ENCODE assay signal across 17 cellular contexts in the genomic region with DNA sequence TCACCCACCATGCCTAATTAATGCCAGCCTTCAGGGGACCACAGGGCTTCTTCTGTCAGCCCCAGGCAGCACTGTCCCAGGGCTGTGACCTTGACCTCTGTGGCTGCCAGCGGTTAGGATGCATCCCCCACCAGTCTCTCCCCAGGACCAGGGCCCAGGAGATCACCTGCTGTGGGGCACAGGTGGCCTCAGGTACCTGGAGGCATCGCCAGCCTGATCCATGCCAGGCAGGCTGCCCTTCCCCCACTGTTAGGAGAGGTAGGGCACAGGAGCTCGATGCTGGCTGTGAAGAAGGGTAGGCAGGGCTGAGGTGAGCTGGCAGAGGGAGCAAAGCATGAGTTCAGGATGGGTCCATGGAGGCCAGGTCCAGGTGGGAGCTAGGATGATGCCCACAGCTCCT. TPM values are rescaled to one million over a fixed set of nuclear protein-coding genes. Genes with fewer than 3 reads are reported as not detected.
DNase-seq lines count a peak whose midpoint lies in the region; ATAC-seq, FAIRE-seq and TF ChIP-seq lines count a peak whose summit lies in the region.
"Had no signal": no experiment of that assay in that cellular context is flagged by ENCODE, and none has a peak within 500 bp of the region (broad histone marks: within the 10 kb centered on the region; RNA-seq: fewer than 3 reads in every experiment).

No MANE protein-coding gene starts in this region.

- peaks cover 0 to 2% of the 10 kb centered on the region in 2 donors for H3K36me3 ChIP-seq in kidney (ENCODE audit: control insufficient read depth in 1 of 2, insufficient read depth in 2 of 2, low read length in 2 of 2)

- no peak for DNase-seq in stimulated activated naive CD8-positive, alpha-beta T cell treated with anti-CD3 and anti-CD28 coated beads, Interleukin-15, Interleukin-2, amounts not matched to agents 100 U/mL and 50 U/mL, for 24 hours
- DNase-seq in kidney = peak; percentile 75
- no peak for DNase-seq in AG20443 (ENCODE audit: low spot score)
- DNase-seq in activated effector memory CD4-positive, alpha-beta T cell treated with anti-CD3 and anti-CD28 coated beads, Interleukin-2, amount 50 U/mL, for 16 hours = no peak
- no peak for DNase-seq in COLO829 (ENCODE audit: low spot score)
- DNase-seq in NCI-H187 treated with DMSO at 0.1 percent for 48 hours (lab: John Stamatoyannopoulos, UW) = no peak
- DNase-seq: activated B cell treated with CpG ODN at 0.5 μM for 24 hours; activated T-cell treated with anti-CD3 and anti-CD28 coated beads, Interleukin-2, amount 50 U/mL, for 4 hours; body of pancreas; effector CD4-positive, alpha-beta T cell; foreskin melanocyte; NCI-H1092 treated with DMSO at 0.1 percent for 48 hours had no signal

- H3K4me3 ChIP-seq in kidney (ENCODE audit: low read length in 2 of 2) = no peak overlapping the region
- H3K4me3 ChIP-seq: body of pancreas, upper lobe of left lung had no signal

- H3K27me3 Mint-ChIP-seq in stimulated activated naive CD8-positive, alpha-beta T cell treated with anti-CD3 and anti-CD28 coated beads, Interleukin-15, Interleukin-2, amounts not matched to agents 100 ng/mL and 50 ng/mL, for 24 hours = no peaks in the 10 kb centered on the region
- H3K27me3 Mint-ChIP-seq in activated T-helper 17 cell treated with anti-CD3 and anti-CD28 coated beads, Interleukin-2, amount 50 U/mL, for 72 hours = no peaks in the 10 kb centered on the region
- H3K27me3 Mint-ChIP-seq: activated B cell treated with CpG ODN at 0.5 μM for 24 hours, B cell had no signal

- H3K27ac Mint-ChIP-seq in stimulated activated naive CD8-positive, alpha-beta T cell treated with anti-CD3 and anti-CD28 coated beads, Interleukin-15, Interleukin-2, amounts not matched to agents 100 ng/mL and 50 ng/mL, for 24 hours = peak overlapping the region; percentile 23
- H3K27ac Mint-ChIP-seq in activated T-helper 17 cell treated with anti-CD3 and anti-CD28 coated beads, Interleukin-2, amount 50 U/mL, for 72 hours = peak overlapping the region; percentile 26
- H3K27ac Mint-ChIP-seq: activated B cell treated with CpG ODN at 0.5 μM for 24 hours, B cell had no signal

- H3K4me3 Mint-ChIP-seq in stimulated activated naive CD8-positive, alpha-beta T cell treated with anti-CD3 and anti-CD28 coated beads, Interleukin-15, Interleukin-2, amounts not matched to agents 100 ng/mL and 50 ng/mL, for 24 hours = no peak overlapping the region
- H3K4me3 Mint-ChIP-seq in activated T-helper 17 cell treated with anti-CD3 and anti-CD28 coated beads, Interleukin-2, amount 50 U/mL, for 72 hours = no peak overlapping the region
- H3K4me3 Mint-ChIP-seq: activated B cell treated with CpG ODN at 0.5 μM for 24 hours; activated T-cell treated with anti-CD3 and anti-CD28 coated beads, Interleukin-2, amount 50 U/mL, for 4 hours; B cell had no signal

- H3K36me3 Mint-ChIP-seq in stimulated activated naive CD8-positive, alpha-beta T cell treated with anti-CD3 and anti-CD28 coated beads, Interleukin-15, Interleukin-2, amounts not matched to agents 100 ng/mL and 50 ng/mL, for 24 hours (ENCODE audit: low read depth) = peaks cover 6% of the 10 kb centered on the region
- H3K36me3 Mint-ChIP-seq in activated T-helper 17 cell treated with anti-CD3 and anti-CD28 coated beads, Interleukin-2, amount 50 U/mL, for 72 hours (ENCODE audit: low read depth) = peaks cover 26% of the 10 kb centered on the region

- intact Hi-C loops in kidney (cut with DNase I) = no loop called here

- no peak overlapping the region for H3K9ac ChIP-seq in kidney (ENCODE audit: low read length in 2 of 2)

- H3K4me1 Mint-ChIP-seq in stimulated activated naive CD8-positive, alpha-beta T cell treated with anti-CD3 and anti-CD28 coated beads, Interleukin-15, Interleukin-2, amounts not matched to agents 100 ng/mL and 50 ng/mL, for 24 hours (ENCODE audit: low read depth) = peaks cover 47% of the 10 kb centered on the region
- peaks cover 10% of the 10 kb centered on the region for H3K4me1 Mint-ChIP-seq in activated T-helper 17 cell treated with anti-CD3 and anti-CD28 coated beads, Interleukin-2, amount 50 U/mL, for 72 hours

- H3K4me1 ChIP-seq in kidney (ENCODE audit: control insufficient read depth in 1 of 2, insufficient read depth in 1 of 2, low read depth in 1 of 2, low read length in 2 of 2) = peaks cover 9 to 37% of the 10 kb centered on the region in 2 donors

- TF ChIP-seq CTCF in kidney (IDR thresholded peaks at IDR 0.05; ENCODE audit: borderline replicate concordance, extremely low read depth, insufficient read depth) = no peak

- no peaks in the 10 kb centered on the region for H3K9me3 Mint-ChIP-seq in stimulated activated naive CD8-positive, alpha-beta T cell treated with anti-CD3 and anti-CD28 coated beads, Interleukin-15, Interleukin-2, amounts not matched to agents 100 ng/mL and 50 ng/mL, for 24 hours
- no peaks in the 10 kb centered on the region for H3K9me3 Mint-ChIP-seq in activated T-helper 17 cell treated with anti-CD3 and anti-CD28 coated beads, Interleukin-2, amount 50 U/mL, for 72 hours
- H3K9me3 Mint-ChIP-seq: activated B cell treated with CpG ODN at 0.5 μM for 24 hours; activated T-cell treated with anti-CD3 and anti-CD28 coated beads, Interleukin-2, amount 50 U/mL, for 4 hours had no signal

- H3K27ac ChIP-seq in kidney (ENCODE audit: low read depth in 2 of 2, low read length in 2 of 2) = peak overlapping the region in 1 of 2 donors; percentile 16

- H3K9me3 ChIP-seq in kidney (ENCODE audit: control insufficient read depth in 1 of 2, low read length in 2 of 2) = no peaks in the 10 kb centered on the region
- H3K9me3 ChIP-seq: body of pancreas, upper lobe of left lung had no signal

- no peak for FAIRE-seq in kidney (lab: Jason Lieb, UNC)
- FAIRE-seq: islet of Langerhans had no signal

- ATAC-seq in stimulated activated naive CD8-positive, alpha-beta T cell treated with anti-CD3 and anti-CD28 coated beads, Interleukin-15, Interleukin-2, amounts not matched to agents 100 U/mL and 50 U/mL, for 24 hours = no peak
- ATAC-seq in activated T-helper 17 cell treated with anti-CD3 and anti-CD28 coated beads, Interleukin-2, amount 50 U/mL, for 72 hours (replicated peaks) = no peak
- ATAC-seq: activated T-cell treated with anti-CD3 and anti-CD28 coated beads, Interleukin-2, amount 50 U/mL, for 4 hours; body of pancreas had no signal

RNA-seq across cellular contexts. Expression of a gene that starts 16.7 kb away (rescaled TPM):
- 10 to 100 TPM in 1 of 2 donors, 1 to 10 TPM in 1; 8.5 to 12.9 TPM for total RNA-seq in activated T-helper 17 cell treated with anti-CD3 and anti-CD28 coated beads, Interleukin-2, amount 50 U/mL, for 72 hours
- 38.3 TPM for total RNA-seq in kidney
- 26.3 TPM for polyA plus RNA-seq in kidney (ENCODE audit: insufficient read depth, low read depth, low replicate concordance)

RNA-seq across cellular contexts. Expression of a gene that starts 17.5 kb away (rescaled TPM):
- total RNA-seq in activated T-helper 17 cell treated with anti-CD3 and anti-CD28 coated beads, Interleukin-2, amount 50 U/mL, for 72 hours = 100 to 1,000 TPM in 1 of 2 donors, 10 to 100 TPM in 1; 78.9 to 100 TPM
- 50.6 TPM for total RNA-seq in kidney
- 48.5 TPM for polyA plus RNA-seq in kidney (ENCODE audit: insufficient read depth, low read depth, low replicate concordance)

RNA-seq across cellular contexts. Expression of a gene that starts 26.8 kb away (rescaled TPM):
- total RNA-seq in activated T-helper 17 cell treated with anti-CD3 and anti-CD28 coated beads, Interleukin-2, amount 50 U/mL, for 72 hours = 1 to 10 TPM in 1 of 2 donors, under 1 TPM in 1; 0.90 to 6.1 TPM
- 0.16 TPM for total RNA-seq in kidney
- polyA plus RNA-seq in kidney (ENCODE audit: insufficient read depth, low read depth, low replicate concordance) = not detected
- total RNA-seq: body of pancreas had no signal
